11 cellular contexts compared by ENCODE assay signal in genomic region chr12:120835304-120835612, GRCh38.
DNase-seq lines count a peak whose midpoint lies in the region; ATAC-seq and TF ChIP-seq lines count a peak whose summit lies in the region.
"Had no signal": no experiment of that assay in that cellular context is flagged by ENCODE, and none has a peak within 500 bp of the region (broad histone marks: within the 10 kb centered on the region; RNA-seq: fewer than 3 reads in every experiment).

No MANE protein-coding gene starts in this region.

- H3K9me2 ChIP-seq in GM23338 (ENCODE audit: insufficient read depth): no peaks in the 10 kb centered on the region; the same call in 1 of the 2 replicates

- no peaks in the 10 kb centered on the region; the same call in 1 of the 2 replicates for H3F3A ChIP-seq in GM23338 (replicated peaks; ENCODE audit: low read depth)

- H2AFZ ChIP-seq in GM23338: no peak overlapping the region

- H3K36me3 Mint-ChIP-seq in stimulated activated naive B cell treated with anti-CD40 and anti-IgM and Interleukin-4, amounts not matched to agents 10 μg/mL and 1 μg/mL and 100 μg/mL, for 72 hours: peaks cover 1 to 5% of the 10 kb centered on the region in 2 donors
- peaks cover 6% of the 10 kb centered on the region; the same call in 1 of the 3 replicates for H3K36me3 Mint-ChIP-seq in GM23338 (ENCODE audit: low read depth)
- H3K36me3 Mint-ChIP-seq in WTC11: no peaks in the 10 kb centered on the region

- no peak overlapping the region for H3K4me2 ChIP-seq in GM23338
- H3K4me2 ChIP-seq: A549 had no signal

- H3K4me3 ChIP-seq in GM23338: no peak overlapping the region
- H3K4me3 ChIP-seq: A549 had no signal

- CTCF ChIA-PET in RWPE1 (lab: Yijun Ruan, JAX): no interaction called here
- CTCF ChIA-PET in WTC11 (lab: Charles Lee): interaction anchor here (0.6 kb wide), 1 partner anchor 22 kb away, joined by 3 read pairs; no protein-coding TSS in a partner anchor

- POLR2A ChIA-PET in RWPE1 (lab: Yijun Ruan, JAX; ENCODE audit: low non-redundant PET) (no interaction called here), WTC11 (lab: Charles Lee) (interaction anchor here (0.5 kb wide), 1 partner anchor 48 kb away, joined by 3 read pairs; no protein-coding TSS in a partner anchor)

- no peaks in the 10 kb centered on the region for H3K27me3 ChIP-seq in GM23338 (ENCODE audit: insufficient read depth)

- no peaks in the 10 kb centered on the region for H3K9me3 Mint-ChIP-seq in stimulated activated naive B cell treated with anti-CD40 and anti-IgM and Interleukin-4, amounts not matched to agents 10 μg/mL and 1 μg/mL and 100 μg/mL, for 72 hours
- H3K9me3 Mint-ChIP-seq in GM23338 (no peaks in the 10 kb centered on the region), WTC11 (no peaks in the 10 kb centered on the region)

- no peaks in the 10 kb centered on the region for H3K27me3 Mint-ChIP-seq in stimulated activated naive B cell treated with anti-CD40 and anti-IgM and Interleukin-4, amounts not matched to agents 10 μg/mL and 1 μg/mL and 100 μg/mL, for 72 hours
- H3K27me3 Mint-ChIP-seq in GM23338 (ENCODE audit: insufficient read depth, low read depth, poor library complexity): no peaks in the 10 kb centered on the region
- no peaks in the 10 kb centered on the region for H3K27me3 Mint-ChIP-seq in WTC11 (ENCODE audit: low read depth)

- peak; percentile 71 to 74 for ATAC-seq in activated CD4-positive, CD25-positive, alpha-beta regulatory T cell treated with anti-CD3 and anti-CD28 coated beads, Interleukin-2, amount 50 U/mL, for 24 hours
- ATAC-seq in stimulated activated naive B cell treated with anti-CD40 and anti-IgM and Interleukin-4, amounts not matched to agents 10 μg/mL and 1 μg/mL and 100 μg/mL, for 72 hours (replicated peaks): peak; percentile 29 to 49
- ATAC-seq in GM23338 (no peak), HG02973 (IDR thresholded peaks at IDR 0.05; ENCODE audit: unreplicated experiment) (no peak), WTC11 (no peak)
- ATAC-seq: A549 had no signal

- peak overlapping the region; percentile 5 to 41 for H3K4me3 Mint-ChIP-seq in stimulated activated naive B cell treated with anti-CD40 and anti-IgM and Interleukin-4, amounts not matched to agents 10 μg/mL and 1 μg/mL and 100 μg/mL, for 72 hours
- H3K4me3 Mint-ChIP-seq in GM23338 (no peak overlapping the region), WTC11 (no peak overlapping the region)

- peaks cover 72% of the 10 kb centered on the region for H3K79me2 ChIP-seq in GM23338 (replicated peaks; ENCODE audit: insufficient read depth)

- TF ChIP-seq CTCF in RWPE1 (conservative IDR thresholded peaks at IDR 0.05; ENCODE audit: low read depth): no peak
- no peak for TF ChIP-seq CTCF in GM23338 (conservative IDR thresholded peaks at IDR 0.05; ENCODE audit: low read depth in 2 of 2)
- TF ChIP-seq CTCF in WTC11 (IDR thresholded peaks at IDR 0.05): no peak

- peaks cover 31 to 54% of the 10 kb centered on the region in 2 donors for H3K4me1 Mint-ChIP-seq in stimulated activated naive B cell treated with anti-CD40 and anti-IgM and Interleukin-4, amounts not matched to agents 10 μg/mL and 1 μg/mL and 100 μg/mL, for 72 hours
- peaks cover 22% of the 10 kb centered on the region for H3K4me1 Mint-ChIP-seq in GM23338
- peaks cover 36% of the 10 kb centered on the region for H3K4me1 Mint-ChIP-seq in WTC11

- H3K4me1 ChIP-seq in GM23338 (ENCODE audit: insufficient read depth): 0 out of 2 replicates have a peak, but pooled peaks cover 12% of the 10 kb centered on the region

- peaks cover 28% of the 10 kb centered on the region for H4K20me1 ChIP-seq in GM23338 (replicated peaks; ENCODE audit: insufficient read depth)

- peak overlapping the region; percentile 60 for H3K27ac Mint-ChIP-seq in stimulated activated naive B cell treated with anti-CD40 and anti-IgM and Interleukin-4, amounts not matched to agents 10 μg/mL and 1 μg/mL and 100 μg/mL, for 72 hours
- H3K27ac Mint-ChIP-seq in GM23338 (no peak overlapping the region), WTC11 (no peak overlapping the region)

- no peak overlapping the region for H3K27ac ChIP-seq in RWPE1
- peak overlapping the region; percentile 16 for H3K27ac ChIP-seq in epithelial cell of prostate
- H3K27ac ChIP-seq in GM23338 (ENCODE audit: low read depth): no peak overlapping the region
- H3K27ac ChIP-seq: A549 had no signal

- no peaks in the 10 kb centered on the region for H3K36me3 ChIP-seq in GM23338 (ENCODE audit: insufficient read depth)

- DNase-seq in activated CD4-positive, CD25-positive, alpha-beta regulatory T cell treated with anti-CD3 and anti-CD28 coated beads, Interleukin-2, amount 50 U/mL, for 72 hours: no peak
- DNase-seq in RWPE1 (ENCODE audit: low spot score) (peak; percentile 36), epithelial cell of prostate (ENCODE audit: low read depth, low spot score) (peak; percentile 14), GM23338 (ENCODE audit: low spot score) (no peak), WTC11 (ENCODE audit: low spot score) (no peak)
- no peak for DNase-seq in stimulated activated naive B cell treated with anti-CD40 and anti-IgM and Interleukin-4, amounts not matched to agents 10 μg/mL and 1 μg/mL and 100 μg/mL, for 72 hours
- DNase-seq: effector CD4-positive, alpha-beta T cell; SW 1271 had no signal

TF ChIP-seq in GM23338, 12 proteins besides CTCF, POLR2A, EP300 and RAD21 (continues in another document):
- TF ChIP-seq STAT1 (IDR thresholded peaks at IDR 0.05; ENCODE audit: unreplicated experiment): no peak
- no peak for TF ChIP-seq CREB1 (CRISPR knock-in tag; IDR thresholded peaks at IDR 0.05; ENCODE audit: low read depth)
- TF ChIP-seq ZNF331 (CRISPR knock-in tag; IDR thresholded peaks at IDR 0.05; ENCODE audit: low read depth): no peak
- no peak for TF ChIP-seq JUNB (IDR thresholded peaks at IDR 0.05; ENCODE audit: unreplicated experiment)
- no peak for TF ChIP-seq EZH2 (IDR thresholded peaks at IDR 0.05; ENCODE audit: low read depth, unreplicated experiment)
- TF ChIP-seq, protein P1, sequence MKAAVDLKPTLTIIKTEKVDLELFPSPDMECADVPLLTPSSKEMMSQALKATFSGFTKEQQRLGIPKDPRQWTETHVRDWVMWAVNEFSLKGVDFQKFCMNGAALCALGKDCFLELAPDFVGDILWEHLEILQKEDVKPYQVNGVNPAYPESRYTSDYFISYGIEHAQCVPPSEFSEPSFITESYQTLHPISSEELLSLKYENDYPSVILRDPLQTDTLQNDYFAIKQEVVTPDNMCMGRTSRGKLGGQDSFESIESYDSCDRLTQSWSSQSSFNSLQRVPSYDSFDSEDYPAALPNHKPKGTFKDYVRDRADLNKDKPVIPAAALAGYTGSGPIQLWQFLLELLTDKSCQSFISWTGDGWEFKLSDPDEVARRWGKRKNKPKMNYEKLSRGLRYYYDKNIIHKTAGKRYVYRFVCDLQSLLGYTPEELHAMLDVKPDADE (IDR thresholded peaks at IDR 0.05): no peak
- no peak for TF ChIP-seq ZNF114 (CRISPR knock-in tag; IDR thresholded peaks at IDR 0.05)

TF ChIP-seq in WTC11, 78 proteins besides CTCF, POLR2A, EP300 and RAD21:
- no peak for TF ChIP-seq TEAD4 (CRISPR knock-in tag; IDR thresholded peaks at IDR 0.05)
TF ChIP-seq in WTC11: peak in this region for 0.

Comparison
In these comparisons a context has a peak if more than half of its experiments do, and no peak if none do; other contexts are left out.
1. ATAC-seq: peak in activated CD4-positive, CD25-positive, alpha-beta regulatory T cell treated with anti-CD3 and anti-CD28 coated beads, Interleukin-2, amount 50 U/mL, for 24 hours (2 of 2) and stimulated activated naive B cell treated with anti-CD40 and anti-IgM and Interleukin-4, amounts not matched to agents 10 μg/mL and 1 μg/mL and 100 μg/mL, for 72 hours (2 of 2); none in GM23338 (single experiment), HG02973 (single experiment) and WTC11 (single experiment).
2. DNase-seq: peak in RWPE1 (single experiment) and epithelial cell of prostate (single experiment); none in activated CD4-positive, CD25-positive, alpha-beta regulatory T cell treated with anti-CD3 and anti-CD28 coated beads, Interleukin-2, amount 50 U/mL, for 72 hours (single experiment), stimulated activated naive B cell treated with anti-CD40 and anti-IgM and Interleukin-4, amounts not matched to agents 10 μg/mL and 1 μg/mL and 100 μg/mL, for 72 hours (single experiment), GM23338 (single experiment) and WTC11 (single experiment).
3. H3K4me3 Mint-ChIP-seq: peak in stimulated activated naive B cell treated with anti-CD40 and anti-IgM and Interleukin-4, amounts not matched to agents 10 μg/mL and 1 μg/mL and 100 μg/mL, for 72 hours (2 of 2); none in GM23338 (single experiment) and WTC11 (single experiment).